In the genomic region with DNA sequence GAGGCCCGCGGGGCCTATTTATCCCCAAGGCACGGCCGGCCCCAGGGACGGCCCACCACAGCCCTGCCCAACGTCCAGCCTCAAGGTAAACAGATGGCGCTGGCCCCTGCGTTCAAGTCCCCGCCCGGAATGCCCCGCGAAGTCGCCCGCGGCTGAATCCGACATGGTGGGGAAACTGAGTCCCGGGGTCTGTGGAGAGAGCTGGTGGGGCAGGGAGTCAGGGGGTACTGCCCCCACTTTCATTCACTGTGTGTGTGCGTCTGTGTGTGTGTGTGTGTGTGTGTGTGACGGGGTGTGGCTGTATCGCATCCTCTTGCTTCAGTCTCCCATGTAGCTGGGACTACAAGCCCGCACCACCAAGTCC, we compare ENCODE assay signal across 28 cellular contexts. TPM values are rescaled to one million over a fixed set of nuclear protein-coding genes. Genes with fewer than 3 reads are reported as not detected.
DNase-seq lines count a peak whose midpoint lies in the region; FAIRE-seq and TF ChIP-seq lines count a peak whose summit lies in the region.
"Had no signal": no experiment of that assay in that cellular context is flagged by ENCODE, and none has a peak within 500 bp of the region (broad histone marks: within the 10 kb centered on the region; RNA-seq: fewer than 3 reads in every experiment).

No MANE protein-coding gene starts in this region.

- H3K4me2 ChIP-seq in hepatocyte, result peak overlapping the region; percentile 72

- peak overlapping the region; percentile 74 for H3K9ac ChIP-seq in NT2/D1 (ENCODE audit: insufficient read length, low read depth)
- H3K9ac ChIP-seq: GM23248 had no signal

- H3K4me3 Mint-ChIP-seq in Calu3 (ENCODE audit: low read depth, unreplicated experiment), result peak overlapping the region; percentile 3
- H3K4me3 Mint-ChIP-seq: activated naive CD4-positive, alpha-beta T cell treated with anti-CD3 and anti-CD28 coated beads for 36 hours had no signal

- peaks cover 87% of the 10 kb centered on the region for H3K27me3 ChIP-seq in NT2/D1 (ENCODE audit: insufficient read depth, insufficient read length)
- H3K27me3 ChIP-seq in hepatocyte, result peaks cover 73% of the 10 kb centered on the region
- peaks cover 80% of the 10 kb centered on the region for H3K27me3 ChIP-seq in suprapubic skin

- no peaks in the 10 kb centered on the region for H3K36me3 Mint-ChIP-seq in Calu3 (ENCODE audit: insufficient read depth, unreplicated experiment)

- no peak overlapping the region for H3K27ac Mint-ChIP-seq in Calu3 (ENCODE audit: unreplicated experiment)
- H3K27ac Mint-ChIP-seq: activated naive CD4-positive, alpha-beta T cell treated with anti-CD3 and anti-CD28 coated beads for 36 hours; dendritic cell treated with granulocyte-macrophage colony-stimulating factor and Interleukin-4, amounts not matched to agents 40 ng/mL and 50 ng/mL, for 4 days; stimulated activated naive CD8-positive, alpha-beta T cell treated with anti-CD3 and anti-CD28 coated beads, Interleukin-15, amount 100 ng/mL, for 72 hours had no signal

- H4K20me1 ChIP-seq in hepatocyte (ENCODE audit: insufficient read depth, poor library complexity, severe bottlenecking), result no peaks in the 10 kb centered on the region

- no peaks in the 10 kb centered on the region for H3K36me3 ChIP-seq in NT2/D1 (ENCODE audit: insufficient read depth, insufficient read length, low read length)
- no peaks in the 10 kb centered on the region for H3K36me3 ChIP-seq in hepatocyte (replicated peaks; ENCODE audit: insufficient read depth, low read depth)
- no peaks in the 10 kb centered on the region for H3K36me3 ChIP-seq in suprapubic skin
- H3K36me3 ChIP-seq: cardiac muscle cell, esophagus muscularis mucosa, heart right ventricle, prostate gland, SJSA1, tibial nerve had no signal

- no peaks in the 10 kb centered on the region for H3K79me2 ChIP-seq in hepatocyte

- DNase-seq in Calu3 (no peak), NT2/D1 (ENCODE audit: low read depth, low spot score) (no peak), hepatocyte (ENCODE audit: low spot score) (no peak), suprapubic skin (ENCODE audit: low spot score in 2 of 2) (no peak), urothelium cell line (ENCODE audit: low spot score) (no peak), NCI-H526 (lab: John Stamatoyannopoulos, UW) (no peak)
- no peak for DNase-seq in activated CD4-positive, alpha-beta T cell treated with anti-CD3 and anti-CD28 coated beads for 48 hours
- DNase-seq: activated CD4-positive, alpha-beta T cell treated with anti-CD3 and anti-CD28 coated beads, Interleukin-2, amount 50 U/mL, for 48 hours; activated naive CD4-positive, alpha-beta T cell treated with anti-CD3 and anti-CD28 coated beads for 36 hours; anterior cingulate cortex; EL; foreskin melanocyte; heart right ventricle; left cardiac atrium; NCI-H1105; NCI-H1930; stimulated activated naive CD8-positive, alpha-beta T cell treated with anti-CD3 and anti-CD28 coated beads, Interleukin-15, amount 100 ng/mL, for 72 hours; T-helper 1 cell had no signal

- intact Hi-C loops in Calu3 (cut with micrococcal nuclease; ENCODE audit: unreplicated experiment), result no loop called here

- H3K4me1 Mint-ChIP-seq in Calu3 (ENCODE audit: low read depth, unreplicated experiment), result peaks cover 18% of the 10 kb centered on the region

- H3K4me1 ChIP-seq in NT2/D1 (ENCODE audit: insufficient read depth, insufficient read length) (peaks cover 43% of the 10 kb centered on the region), hepatocyte (ENCODE audit: insufficient read depth) (peaks cover 22% of the 10 kb centered on the region), suprapubic skin (peaks cover 50% of the 10 kb centered on the region)
- H3K4me1 ChIP-seq: prostate gland, SJSA1 had no signal

- TF ChIP-seq CTCF in Calu3 (IDR thresholded peaks at IDR 0.05; ENCODE audit: unreplicated experiment) (no peak), hepatocyte (IDR thresholded peaks at IDR 0.05; ENCODE audit: poor library complexity) (no peak), suprapubic skin (IDR thresholded peaks at IDR 0.05) (no peak)

- H3K27me3 Mint-ChIP-seq in Calu3 (ENCODE audit: unreplicated experiment), result peaks cover 73% of the 10 kb centered on the region

- BruUV-seq in Calu3 (replicated peaks; lab: Mats Ljungman, UMichigan), result no TSS peak

- peak overlapping the region; percentile 40 for H3K4me3 ChIP-seq in NT2/D1 (ENCODE audit: insufficient read length, low read depth)
- no peak overlapping the region for H3K4me3 ChIP-seq in hepatocyte
- H3K4me3 ChIP-seq in suprapubic skin, result peak overlapping the region; percentile 39
- H3K4me3 ChIP-seq: cardiac muscle cell, GM12878, prostate gland, SJSA1 had no signal

- FAIRE-seq in urothelium cell line (lab: Jason Lieb, UNC), result no peak
- FAIRE-seq: GM12878, RCC 7860 had no signal

- H3K27ac ChIP-seq in hepatocyte (no peak overlapping the region), suprapubic skin (no peak overlapping the region)
- H3K27ac ChIP-seq: cardiac muscle cell, esophagus muscularis mucosa, GM23248, heart right ventricle, prostate gland, SJSA1, tibial nerve had no signal

- 52% methylated on average over 10 of the region's 21 CpGs for WGBS in hepatocyte (ENCODE audit: low lambda C conversion rate, missing lambda C conversion rate)
- 29% methylated on average over 6 of the region's 21 CpGs for WGBS in suprapubic skin

- H2AFZ ChIP-seq in hepatocyte, result no peak overlapping the region

- H3K9me3 Mint-ChIP-seq in Calu3 (ENCODE audit: low read depth, unreplicated experiment), result no peaks in the 10 kb centered on the region
- H3K9me3 Mint-ChIP-seq: activated naive CD4-positive, alpha-beta T cell treated with anti-CD3 and anti-CD28 coated beads for 36 hours; dendritic cell treated with granulocyte-macrophage colony-stimulating factor and Interleukin-4, amounts not matched to agents 40 ng/mL and 50 ng/mL, for 4 days; stimulated activated naive CD8-positive, alpha-beta T cell treated with anti-CD3 and anti-CD28 coated beads, Interleukin-15, amount 100 ng/mL, for 72 hours had no signal

- no peak for TF ChIP-seq POLR2A in suprapubic skin (IDR thresholded peaks at IDR 0.05)

- no peaks in the 10 kb centered on the region for H3K9me3 ChIP-seq in NT2/D1 (ENCODE audit: insufficient read depth, low read length)
- no peaks in the 10 kb centered on the region for H3K9me3 ChIP-seq in hepatocyte (ENCODE audit: low read depth)
- no peaks in the 10 kb centered on the region for H3K9me3 ChIP-seq in suprapubic skin
- H3K9me3 ChIP-seq: esophagus muscularis mucosa, heart right ventricle, prostate gland, SJSA1, tibial nerve had no signal

- TF ChIP-seq EP300 in suprapubic skin (IDR thresholded peaks at IDR 0.05), result no peak

- CTCF ChIA-PET in Calu3 (lab: Charles Lee), result no interaction called here

- no peaks in the 10 kb centered on the region for H3K9me2 ChIP-seq in hepatocyte (replicated peaks; ENCODE audit: insufficient read depth)

RNA-seq across cellular contexts. Expression of gene COMP, which starts 0.2 kb away (rescaled TPM):
- total RNA-seq in Calu3 (2022), result 0.12 TPM in 1 of 2 replicates, not detected in the other
- 2.8 and 3.0 TPM in 2 replicates for total RNA-seq in hepatocyte
- polyA plus RNA-seq in hepatocyte, result 12.5 and 16.3 TPM in 2 replicates
- 1 to 10 TPM; 5.1 to 9.1 (median 6.9) TPM for total RNA-seq in suprapubic skin
- total RNA-seq: activated naive CD4-positive, alpha-beta T cell treated with anti-CD3 and anti-CD28 coated beads for 36 hours; GM12878; LHCN-M2; SJSA1 had no signal

RNA-seq across cellular contexts. Expression of gene UPF1, which starts 40.5 kb away (rescaled TPM):
- total RNA-seq in Calu3 (2022), result 57.1 and 62.0 TPM in 2 replicates
- total RNA-seq in hepatocyte, result 24.5 and 47.2 TPM in 2 replicates
- polyA plus RNA-seq in hepatocyte, result 22.2 and 27.0 TPM in 2 replicates
- 100 to 1,000 TPM in 2 of 4 donors, 10 to 100 TPM in 2; 74.7 to 160 (median 99.2) TPM for total RNA-seq in suprapubic skin
